ENCODE assay signal across 8 cellular contexts in genomic region chr1:2231667-2232254, GRCh38. TPM values are rescaled to one million over a fixed set of nuclear protein-coding genes. Genes with fewer than 3 reads are reported as not detected.
A peak's percentile ranks its signal among the peaks of the same experiment; 100 is the strongest.
DNase-seq lines count a peak whose midpoint lies in the region; ATAC-seq and TF ChIP-seq lines count a peak whose summit lies in the region.

No MANE protein-coding gene starts in this region.

- H3K9me3 Mint-ChIP-seq in activated CD8-positive, alpha-beta T cell treated with anti-CD3 and anti-CD28 coated beads for 36 hours: no peaks in the 10 kb centered on the region
- H3K9me3 Mint-ChIP-seq in endodermal cell: no peaks in the 10 kb centered on the region

- H3K27ac ChIP-seq in endodermal cell (ENCODE audit: low read depth, low read length) (peak overlapping the region; percentile 68), mesodermal cell (ENCODE audit: low read depth, low read length, severe bottlenecking) (peak overlapping the region; percentile 53)

- ATAC-seq in activated CD8-positive, alpha-beta T cell treated with anti-CD3 and anti-CD28 coated beads for 36 hours: peak; percentile 8
- no peak for ATAC-seq in GM18498 (IDR thresholded peaks at IDR 0.05; ENCODE audit: unreplicated experiment)

- DNase-seq in AG10803 (ENCODE audit: low read depth) (peak; percentile 87), MG63 (peak; percentile 78), endodermal cell (peak; percentile 87), GM20000 (ENCODE audit: low spot score) (no peak)
- peak; percentile 84 for DNase-seq in activated CD8-positive, alpha-beta T cell treated with anti-CD3 and anti-CD28 coated beads for 36 hours
- DNase-seq in stimulated activated CD8-positive, alpha-beta memory T cell treated with anti-CD3 and anti-CD28 coated beads, Interleukin-2, amount 100 ng/mL, for 1 hour (ENCODE audit: low read depth in 2 of 2): peak; percentile 40 to 55

- POLR2A ChIA-PET in activated CD8-positive, alpha-beta T cell treated with anti-CD3 and anti-CD28 coated beads for 36 hours (lab: Charles Lee): interaction anchor here (1.0 to 3.2 kb wide), 6 partner anchors 29 to 84 kb away, joined by 3 to 10 read pairs (median 4); partner anchors contain the start of gene FAAP20

- WGBS in endodermal cell (ENCODE audit: insufficient coverage in 1 of 2, insufficient read length in 1 of 2), 2 experiments: 67 to 72% methylated on average over 18 to 21 of the region's 21 CpGs
- 54 to 61% methylated on average over 15 to 21 of the region's 21 CpGs for WGBS in mesodermal cell (ENCODE audit: insufficient coverage in 2 of 2), 2 experiments

- peak overlapping the region; percentile 96 for H3K4me3 Mint-ChIP-seq in activated CD8-positive, alpha-beta T cell treated with anti-CD3 and anti-CD28 coated beads for 36 hours
- H3K4me3 Mint-ChIP-seq in endodermal cell: peak overlapping the region; percentile 93

- peaks cover 47% of the 10 kb centered on the region for H3K4me1 Mint-ChIP-seq in activated CD8-positive, alpha-beta T cell treated with anti-CD3 and anti-CD28 coated beads for 36 hours (ENCODE audit: low read depth)
- H3K4me1 Mint-ChIP-seq in endodermal cell: peaks cover 40% of the 10 kb centered on the region

- no peak overlapping the region for H3K9ac ChIP-seq in endodermal cell (ENCODE audit: extremely low read depth, low read length, poor library complexity, severe bottlenecking)

- H3K9me3 ChIP-seq in MG63 (no peaks in the 10 kb centered on the region), endodermal cell (ENCODE audit: control insufficient read depth, low read length) (no peaks in the 10 kb centered on the region), mesodermal cell (ENCODE audit: control insufficient read depth, low read length) (no peaks in the 10 kb centered on the region)

- H3K27ac Mint-ChIP-seq in activated CD8-positive, alpha-beta T cell treated with anti-CD3 and anti-CD28 coated beads for 36 hours: peak overlapping the region; percentile 83
- H3K27ac Mint-ChIP-seq in endodermal cell: peak overlapping the region; percentile 60

- CTCF ChIA-PET in activated CD8-positive, alpha-beta T cell treated with anti-CD3 and anti-CD28 coated beads for 36 hours (lab: Charles Lee): interaction anchor here (1.0 to 3.4 kb wide), 4 partner anchors 37 to 91 kb away, joined by 3 to 21 read pairs (median 7); partner anchors contain the start of gene FAAP20

- H3K27me3 ChIP-seq in MG63 (no peaks in the 10 kb centered on the region), endodermal cell (ENCODE audit: control insufficient read depth, insufficient read depth, low read length, poor library complexity, severe bottlenecking) (no peaks in the 10 kb centered on the region)

- H3K4me3 ChIP-seq in AG10803 (ENCODE audit: low read length) (peak overlapping the region; percentile 88), MG63 (peak overlapping the region; percentile 73), endodermal cell (ENCODE audit: low read length) (peak overlapping the region; percentile 91), mesodermal cell (ENCODE audit: extremely low read depth, insufficient read depth, low read length, poor library complexity, severe bottlenecking) (peak overlapping the region; percentile 83)

- H3K36me3 Mint-ChIP-seq in activated CD8-positive, alpha-beta T cell treated with anti-CD3 and anti-CD28 coated beads for 36 hours (ENCODE audit: low read depth): peaks cover 35% of the 10 kb centered on the region
- H3K36me3 Mint-ChIP-seq in endodermal cell (ENCODE audit: low read depth): peaks cover 8% of the 10 kb centered on the region

- intact Hi-C loops in activated CD8-positive, alpha-beta T cell treated with anti-CD3 and anti-CD28 coated beads for 36 hours (cut with micrococcal nuclease): loop anchor here (5.0 kb wide), 1 partner anchor 61 kb away; no protein-coding TSS in a partner anchor

- H3K36me3 ChIP-seq in MG63 (peaks cover 39% of the 10 kb centered on the region), endodermal cell (ENCODE audit: control insufficient read depth, insufficient read depth, low read length) (peaks cover 3% of the 10 kb centered on the region), mesodermal cell (ENCODE audit: control insufficient read depth, insufficient read depth, low read length) (peaks cover 53% of the 10 kb centered on the region)

- H3K4me1 ChIP-seq in endodermal cell (ENCODE audit: control insufficient read depth, insufficient read depth, low read length) (peaks cover 7% of the 10 kb centered on the region), mesodermal cell (ENCODE audit: control insufficient read depth, insufficient read depth, low read length, poor library complexity, severe bottlenecking) (peaks cover 30% of the 10 kb centered on the region)

- H3K27me3 Mint-ChIP-seq in activated CD8-positive, alpha-beta T cell treated with anti-CD3 and anti-CD28 coated beads for 36 hours: no peaks in the 10 kb centered on the region
- no peaks in the 10 kb centered on the region for H3K27me3 Mint-ChIP-seq in endodermal cell (ENCODE audit: insufficient read depth)

- TF ChIP-seq CTCF in AG10803 (conservative IDR thresholded peaks at IDR 0.05; ENCODE audit: low read length): no peak
- TF ChIP-seq CTCF in activated CD8-positive, alpha-beta T cell treated with anti-CD3 and anti-CD28 coated beads for 36 hours (IDR thresholded peaks at IDR 0.05): no peak
- no peak for TF ChIP-seq CTCF in endodermal cell (conservative IDR thresholded peaks at IDR 0.05)
- TF ChIP-seq CTCF in GM20000 (IDR thresholded peaks at IDR 0.05; ENCODE audit: extremely low read depth, missing control alignments): no peak

RNA-seq across cellular contexts. Expression of gene SKI, which starts 3.6 kb away (rescaled TPM):
- 7.7 and 9.2 TPM in 2 replicates for total RNA-seq in MG63 (2014; rRNA removed; shearing (Covaris generic); ENCODE audit: low replicate concordance)
- total RNA-seq in activated CD8-positive, alpha-beta T cell treated with anti-CD3 and anti-CD28 coated beads for 36 hours: 10 to 100 TPM; 27.5 to 28.3 TPM
- total RNA-seq in endodermal cell: 10 to 100 TPM; 65.4 to 79.2 TPM
- polyA plus RNA-seq in endodermal cell (2013, experiment 1 of 2): 39.9 TPM
- polyA plus RNA-seq in endodermal cell (2013, experiment 2 of 2): 37.7 TPM
- 38.8 TPM for polyA plus RNA-seq in mesodermal cell (2013, experiment 1 of 2)
- polyA plus RNA-seq in mesodermal cell (2013, experiment 2 of 2): 30.8 TPM

RNA-seq across cellular contexts. Expression of gene FAAP20, which starts 37.2 kb away (rescaled TPM):
- total RNA-seq in MG63 (2014; rRNA removed; shearing (Covaris generic); ENCODE audit: low replicate concordance): 30.4 and 75.0 TPM in 2 replicates
- total RNA-seq in activated CD8-positive, alpha-beta T cell treated with anti-CD3 and anti-CD28 coated beads for 36 hours: 10 to 100 TPM; 64.7 to 71.7 TPM
- 100 to 1,000 TPM; 126 to 154 TPM for total RNA-seq in endodermal cell
- 91.8 TPM for polyA plus RNA-seq in endodermal cell (2013, experiment 1 of 2)
- 88.9 TPM for polyA plus RNA-seq in endodermal cell (2013, experiment 2 of 2)
- 106 TPM for polyA plus RNA-seq in mesodermal cell (2013, experiment 1 of 2)
- 81.5 TPM for polyA plus RNA-seq in mesodermal cell (2013, experiment 2 of 2)
